Comparison of ENCODE assay signal across 9 cellular contexts in the genomic region with DNA sequence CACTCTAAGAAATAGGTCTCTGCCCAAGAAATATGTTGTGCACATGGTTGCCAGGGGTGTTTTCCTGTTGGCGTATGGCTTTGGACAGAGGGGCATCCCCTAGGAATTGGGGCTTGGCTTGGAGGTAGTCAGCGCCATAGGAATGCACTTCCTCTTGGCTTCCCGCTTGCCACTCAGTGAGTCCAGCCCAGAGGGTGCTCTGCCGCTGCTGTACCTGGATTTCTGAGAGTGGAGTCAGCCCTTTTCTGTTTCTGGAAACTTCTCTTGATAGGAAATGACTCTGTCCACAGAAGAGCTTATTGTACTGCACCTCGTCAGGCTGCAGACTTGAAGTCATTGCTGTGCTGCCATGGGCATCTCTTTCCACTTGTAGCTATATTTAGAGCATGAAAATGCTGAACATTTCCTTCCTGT.
A peak's percentile ranks its signal among the peaks of the same experiment; 100 is the strongest.
DNase-seq lines count a peak whose midpoint lies in the region; ATAC-seq and TF ChIP-seq lines count a peak whose summit lies in the region.
"Had no signal": no experiment of that assay in that cellular context is flagged by ENCODE, and none has a peak within 500 bp of the region (broad histone marks: within the 10 kb centered on the region; RNA-seq: fewer than 3 reads in every experiment).

No MANE protein-coding gene starts in this region.

- CTCF ChIA-PET in activated CD4-positive, alpha-beta T cell treated with anti-CD3 and anti-CD28 coated beads for 36 hours (lab: Charles Lee): interaction anchor here (0.7 to 1.6 kb wide), 8 partner anchors 12 to 740 kb away, joined by 3 to 8 read pairs (median 4); no protein-coding TSS in a partner anchor

- H3K4me3 ChIP-seq in WI38 (ENCODE audit: low read depth, low read length): peak overlapping the region; percentile 51

- H3K4me1 Mint-ChIP-seq in activated CD4-positive, alpha-beta T cell treated with anti-CD3 and anti-CD28 coated beads for 36 hours: peaks cover 87% of the 10 kb centered on the region
- peaks cover 60% of the 10 kb centered on the region for H3K4me1 Mint-ChIP-seq in stimulated activated effector memory CD8-positive, alpha-beta T cell treated with anti-CD3 and anti-CD28 coated beads, Interleukin-12 subunit alpha, Interleukin-12 subunit beta, amount 100 ng/mL, for 72 hours

- peaks cover 6% of the 10 kb centered on the region for H3K36me3 Mint-ChIP-seq in activated CD4-positive, alpha-beta T cell treated with anti-CD3 and anti-CD28 coated beads for 36 hours (ENCODE audit: low read depth)
- H3K36me3 Mint-ChIP-seq in stimulated activated effector memory CD8-positive, alpha-beta T cell treated with anti-CD3 and anti-CD28 coated beads, Interleukin-12 subunit alpha, Interleukin-12 subunit beta, amount 100 ng/mL, for 72 hours: peaks cover 10% of the 10 kb centered on the region

- H3K9me3 Mint-ChIP-seq in activated CD4-positive, alpha-beta T cell treated with anti-CD3 and anti-CD28 coated beads for 36 hours (ENCODE audit: low read depth): no peaks in the 10 kb centered on the region
- H3K9me3 Mint-ChIP-seq in stimulated activated effector memory CD8-positive, alpha-beta T cell treated with anti-CD3 and anti-CD28 coated beads, Interleukin-12 subunit alpha, Interleukin-12 subunit beta, amount 100 ng/mL, for 72 hours: no peaks in the 10 kb centered on the region

- intact Hi-C loops in activated CD4-positive, alpha-beta T cell treated with anti-CD3 and anti-CD28 coated beads for 36 hours (cut with DNase I, micrococcal nuclease): no loop called here
- intact Hi-C loops in cardiac septum (cut with DNase I): loop anchor here (1.0 to 5.0 kb wide), 3 partner anchors 17 to 275 kb away; no protein-coding TSS in a partner anchor

- TF ChIP-seq CTCF in WI38 (IDR thresholded peaks at IDR 0.05; ENCODE audit: low read depth, low read length) (no peak), GM13977 (IDR thresholded peaks at IDR 0.05; ENCODE audit: extremely low read depth, insufficient read depth, missing control alignments) (no peak)

- peak; percentile 83 for ATAC-seq in activated CD4-positive, alpha-beta T cell treated with anti-CD3 and anti-CD28 coated beads for 36 hours
- ATAC-seq in stimulated activated effector memory CD8-positive, alpha-beta T cell treated with anti-CD3 and anti-CD28 coated beads, Interleukin-12 subunit alpha, Interleukin-12 subunit beta, amount 100 ng/mL, for 72 hours: peak; percentile 52
- ATAC-seq in GM19455 (IDR thresholded peaks at IDR 0.05; ENCODE audit: unreplicated experiment): no peak

- H3K27ac Mint-ChIP-seq in activated CD4-positive, alpha-beta T cell treated with anti-CD3 and anti-CD28 coated beads for 36 hours: peak overlapping the region; percentile 79
- peak overlapping the region; percentile 65 for H3K27ac Mint-ChIP-seq in stimulated activated effector memory CD8-positive, alpha-beta T cell treated with anti-CD3 and anti-CD28 coated beads, Interleukin-12 subunit alpha, Interleukin-12 subunit beta, amount 100 ng/mL, for 72 hours

- H3K4me3 Mint-ChIP-seq in activated CD4-positive, alpha-beta T cell treated with anti-CD3 and anti-CD28 coated beads for 36 hours: peak overlapping the region; percentile 11
- H3K4me3 Mint-ChIP-seq in stimulated activated effector memory CD8-positive, alpha-beta T cell treated with anti-CD3 and anti-CD28 coated beads, Interleukin-12 subunit alpha, Interleukin-12 subunit beta, amount 100 ng/mL, for 72 hours: peak overlapping the region; percentile 54

- in situ Hi-C loops in GM13977 (cut with MboI; ENCODE audit: low pct_unique_long_range_greater_than_20kb, low sequenced_read_pairs, unreplicated experiment): no loop called here

- DNase-seq in activated CD4-positive, alpha-beta T cell treated with anti-CD3 and anti-CD28 coated beads for 36 hours: peak; percentile 41
- no peak for DNase-seq in activated CD4-positive, alpha-beta T cell treated with anti-CD3 and anti-CD28 coated beads for 1 hour
- DNase-seq in cardiac septum (ENCODE audit: low spot score) (peak; percentile 83), HK-2 (ENCODE audit: unreplicated experiment) (no peak), GM13977 (ENCODE audit: low spot score) (no peak)
- DNase-seq in stimulated activated effector memory CD8-positive, alpha-beta T cell treated with anti-CD3 and anti-CD28 coated beads, Interleukin-12 subunit alpha, Interleukin-12 subunit beta, amount 100 ng/mL, for 72 hours (ENCODE audit: low spot score in 2 of 2): no peak
- DNase-seq: CD4-positive, CD25-positive, alpha-beta regulatory T cell had no signal

- POLR2A ChIA-PET in activated CD4-positive, alpha-beta T cell treated with anti-CD3 and anti-CD28 coated beads for 36 hours (lab: Charles Lee): no interaction called here

- no peaks in the 10 kb centered on the region for H3K27me3 Mint-ChIP-seq in activated CD4-positive, alpha-beta T cell treated with anti-CD3 and anti-CD28 coated beads for 36 hours
- H3K27me3 Mint-ChIP-seq: CD4-positive, CD25-positive, alpha-beta regulatory T cell had no signal

Comparison
In these comparisons a context has a peak if more than half of its experiments do, and no peak if none do; other contexts are left out.
1. DNase-seq: peak in activated CD4-positive, alpha-beta T cell treated with anti-CD3 and anti-CD28 coated beads for 36 hours (single experiment) and cardiac septum (single experiment); none in activated CD4-positive, alpha-beta T cell treated with anti-CD3 and anti-CD28 coated beads for 1 hour (single experiment), stimulated activated effector memory CD8-positive, alpha-beta T cell treated with anti-CD3 and anti-CD28 coated beads, Interleukin-12 subunit alpha, Interleukin-12 subunit beta, amount 100 ng/mL, for 72 hours (0 of 2), HK-2 (single experiment) and GM13977 (single experiment).